In genomic region chr20:3990741-3991140, GRCh38 we compare ENCODE assay signal across 20 cellular contexts. TPM values are rescaled to one million over a fixed set of nuclear protein-coding genes. Genes with fewer than 3 reads are reported as not detected.
DNase-seq lines count a peak whose midpoint lies in the region; ATAC-seq and TF ChIP-seq lines count a peak whose summit lies in the region.
"Had no signal": no experiment of that assay in that cellular context is flagged by ENCODE, and none has a peak within 500 bp of the region (broad histone marks: within the 10 kb centered on the region; RNA-seq: fewer than 3 reads in every experiment).

No MANE protein-coding gene starts in this region.

- CTCF ChIA-PET in CD4-positive, alpha-beta memory T cell (lab: Charles Lee; ENCODE audit: partially characterized antibody), result interaction anchor here (0.8 to 2.6 kb wide), 5 partner anchors 16 to 102 kb away, joined by 3 to 8 read pairs (median 3); no protein-coding TSS in a partner anchor
- CTCF ChIA-PET in naive thymus-derived CD4-positive, alpha-beta T cell (lab: Charles Lee), result interaction anchor here (0.5 to 0.9 kb wide), 8 partner anchors 9 to 1668 kb away, joined by 3 to 5 read pairs (median 3); no protein-coding TSS in a partner anchor

- TF ChIP-seq CTCF in nephron progenitor cell (IDR thresholded peaks at IDR 0.05), result no peak

- no peaks in the 10 kb centered on the region for H3K36me3 ChIP-seq in CD4-positive, alpha-beta memory T cell (ENCODE audit: insufficient read depth, low read length)
- H3K36me3 ChIP-seq in naive thymus-derived CD4-positive, alpha-beta T cell (ENCODE audit: control insufficient read depth in 2 of 3, insufficient read depth in 3 of 3, low read length in 3 of 3), result no peaks in the 10 kb centered on the region

- peak overlapping the region; percentile 12 to 89 (median 74) for H3K27ac Mint-ChIP-seq in CD4-positive, alpha-beta memory T cell
- peak overlapping the region; percentile 92 for H3K27ac Mint-ChIP-seq in central memory CD8-positive, alpha-beta T cell (ENCODE audit: low read depth)
- peak overlapping the region in 3 of 9 donors; percentile 21 to 86 (median 53) for H3K27ac Mint-ChIP-seq in naive thymus-derived CD4-positive, alpha-beta T cell
- H3K27ac Mint-ChIP-seq in nephron progenitor cell, result no peak overlapping the region
- H3K27ac Mint-ChIP-seq: B cell had no signal

- POLR2A ChIA-PET in CD4-positive, alpha-beta memory T cell (lab: Charles Lee; ENCODE audit: partially characterized antibody), result interaction anchor here (1.1 to 2.0 kb wide), 4 partner anchors 68 to 177 kb away, joined by 3 to 10 read pairs (median 6); partner anchors contain the start of gene PANK2
- POLR2A ChIA-PET in naive thymus-derived CD4-positive, alpha-beta T cell (lab: Charles Lee), result interaction anchor here (0.7 to 2.1 kb wide), 4 partner anchors 15 to 113 kb away, joined by 3 to 5 read pairs (median 4); no protein-coding TSS in a partner anchor

- peaks cover 30 to 72% (median 51%) of the 10 kb centered on the region in 4 donors for H3K4me1 Mint-ChIP-seq in CD4-positive, alpha-beta memory T cell
- peaks cover 32% of the 10 kb centered on the region for H3K4me1 Mint-ChIP-seq in central memory CD8-positive, alpha-beta T cell
- H3K4me1 Mint-ChIP-seq in naive thymus-derived CD4-positive, alpha-beta T cell, result peaks cover 25 to 73% (median 54%) of the 10 kb centered on the region in 7 donors
- peaks cover 10% of the 10 kb centered on the region for H3K4me1 Mint-ChIP-seq in nephron progenitor cell

- peak; percentile 33 to 54 (median 45) for DNase-seq in CD4-positive, alpha-beta memory T cell
- DNase-seq in LHCN-M2 (ENCODE audit: low read depth), result peak; percentile 14
- DNase-seq in central memory CD8-positive, alpha-beta T cell (ENCODE audit: low spot score in 2 of 2), result no peak
- peak in 2 of 9 donors; percentile 23 to 24 for DNase-seq in naive thymus-derived CD4-positive, alpha-beta T cell
- DNase-seq in AG08396 (ENCODE audit: low spot score), result no peak
- no peak for DNase-seq in NCI-H2107 treated with DMSO at 0.1 percent for 48 hours (lab: John Stamatoyannopoulos, UW; ENCODE audit: unreplicated experiment)
- DNase-seq in nephron progenitor cell, result no peak
- DNase-seq: COR-L47, DMS53, Kasumi-1, NCI-H2029, NCI-H2227 treated with DMSO at 0.1 percent for 48 hours, NCI-H526 treated with DMSO at 0.1 percent for 48 hours, PC-9, Right ventricle myocardium superior had no signal

- H3K36me3 Mint-ChIP-seq in CD4-positive, alpha-beta memory T cell, result no peaks in the 10 kb centered on the region
- H3K36me3 Mint-ChIP-seq in central memory CD8-positive, alpha-beta T cell (ENCODE audit: insufficient read depth), result peaks cover 4% of the 10 kb centered on the region
- peaks cover 0 to 10% (median 0%) of the 10 kb centered on the region in 5 donors for H3K36me3 Mint-ChIP-seq in naive thymus-derived CD4-positive, alpha-beta T cell
- peaks cover 31% of the 10 kb centered on the region for H3K36me3 Mint-ChIP-seq in nephron progenitor cell (ENCODE audit: low read depth)

- no peaks in the 10 kb centered on the region for H3K27me3 Mint-ChIP-seq in CD4-positive, alpha-beta memory T cell
- H3K27me3 Mint-ChIP-seq in central memory CD8-positive, alpha-beta T cell, result no peaks in the 10 kb centered on the region
- no peaks in the 10 kb centered on the region for H3K27me3 Mint-ChIP-seq in naive thymus-derived CD4-positive, alpha-beta T cell
- H3K27me3 Mint-ChIP-seq in nephron progenitor cell (ENCODE audit: low read depth, poor library complexity), result no peaks in the 10 kb centered on the region
- H3K27me3 Mint-ChIP-seq: B cell had no signal

- no peaks in the 10 kb centered on the region for H3K27me3 ChIP-seq in CD4-positive, alpha-beta memory T cell (ENCODE audit: insufficient read depth, low read length)
- H3K27me3 ChIP-seq in naive thymus-derived CD4-positive, alpha-beta T cell (ENCODE audit: control insufficient read depth in 2 of 2, insufficient read depth in 2 of 2, low read length in 2 of 2), result no peaks in the 10 kb centered on the region
- H3K27me3 ChIP-seq: SJSA1 had no signal

- intact Hi-C loops in CD4-positive, alpha-beta memory T cell (cut with micrococcal nuclease), result loop anchor here (5.0 kb wide), 1 partner anchor 83 kb away; no protein-coding TSS in a partner anchor
- intact Hi-C loops in naive thymus-derived CD4-positive, alpha-beta T cell (cut with micrococcal nuclease), result no loop called here

- ATAC-seq in central memory CD8-positive, alpha-beta T cell (replicated peaks; ENCODE audit: extremely low read depth, poor library complexity, severe bottlenecking), result peak; percentile 34
- peak; percentile 35 for ATAC-seq in naive thymus-derived CD4-positive, alpha-beta T cell
- ATAC-seq: A549, HepG2 had no signal

- no peak overlapping the region for H3K4me3 ChIP-seq in CD4-positive, alpha-beta memory T cell (ENCODE audit: low read length in 2 of 2)
- H3K4me3 ChIP-seq in naive thymus-derived CD4-positive, alpha-beta T cell (ENCODE audit: low read length), result no peak overlapping the region
- H3K4me3 ChIP-seq: A549, PC-9, SJSA1 had no signal

- peak overlapping the region in 5 of 8 donors; percentile 17 to 69 (median 31) for H3K4me3 Mint-ChIP-seq in CD4-positive, alpha-beta memory T cell
- H3K4me3 Mint-ChIP-seq in central memory CD8-positive, alpha-beta T cell, result no peak overlapping the region
- H3K4me3 Mint-ChIP-seq in naive thymus-derived CD4-positive, alpha-beta T cell, result no peak overlapping the region
- no peak overlapping the region for H3K4me3 Mint-ChIP-seq in nephron progenitor cell
- H3K4me3 Mint-ChIP-seq: B cell, CD14-positive monocyte had no signal

- H3K9me3 ChIP-seq in CD4-positive, alpha-beta memory T cell (ENCODE audit: control insufficient read depth in 1 of 2, low read length in 2 of 2), result no peaks in the 10 kb centered on the region
- no peaks in the 10 kb centered on the region for H3K9me3 ChIP-seq in naive thymus-derived CD4-positive, alpha-beta T cell (ENCODE audit: control insufficient read depth in 2 of 3, low read length in 3 of 3)
- H3K9me3 ChIP-seq: A549, SJSA1 had no signal

- no peaks in the 10 kb centered on the region for H3K9me3 Mint-ChIP-seq in CD4-positive, alpha-beta memory T cell
- no peaks in the 10 kb centered on the region for H3K9me3 Mint-ChIP-seq in central memory CD8-positive, alpha-beta T cell
- no peaks in the 10 kb centered on the region for H3K9me3 Mint-ChIP-seq in naive thymus-derived CD4-positive, alpha-beta T cell
- H3K9me3 Mint-ChIP-seq in nephron progenitor cell, result peaks cover 3% of the 10 kb centered on the region

- H3K27ac ChIP-seq in CD4-positive, alpha-beta memory T cell (ENCODE audit: low read depth, low read length), result no peak overlapping the region
- no peak overlapping the region for H3K27ac ChIP-seq in naive thymus-derived CD4-positive, alpha-beta T cell (ENCODE audit: low read depth, low read length)
- H3K27ac ChIP-seq: A549, PC-9, SJSA1 had no signal

- peaks cover 63% of the 10 kb centered on the region for H3K4me1 ChIP-seq in CD4-positive, alpha-beta memory T cell (ENCODE audit: insufficient read depth, low read length)
- H3K4me1 ChIP-seq in naive thymus-derived CD4-positive, alpha-beta T cell (ENCODE audit: control insufficient read depth in 2 of 2, insufficient read depth in 2 of 2, low read length in 2 of 2), result peaks cover 11 to 37% of the 10 kb centered on the region in 2 donors

RNA-seq across cellular contexts. Expression of gene RNF24, which starts 24.6 kb away (rescaled TPM):
- total RNA-seq in CD4-positive, alpha-beta memory T cell, result 10 to 100 TPM; 23.0 to 25.8 TPM
- 10 to 100 TPM; 15.4 to 17.2 TPM for polyA plus RNA-seq in CD4-positive, alpha-beta memory T cell
- total RNA-seq in LHCN-M2 (2014; rRNA removed), result 21.7 and 26.5 TPM in 2 replicates
- polyA plus RNA-seq in LHCN-M2 (2012), result 18.3 TPM
- total RNA-seq in naive thymus-derived CD4-positive, alpha-beta T cell, result 10 to 100 TPM in 4 of 5 experiments, 1 to 10 TPM in 1; 6.8 to 22.5 (median 19.4) TPM
- 10 to 100 TPM in 1 of 2 donors, 1 to 10 TPM in 1; 9.1 to 12.2 TPM for polyA plus RNA-seq in naive thymus-derived CD4-positive, alpha-beta T cell

Comparison
In these comparisons a context has a peak if more than half of its experiments do, and no peak if none do; other contexts are left out.
1. DNase-seq: peak in CD4-positive, alpha-beta memory T cell (5 of 5) and LHCN-M2 (single experiment); none in central memory CD8-positive, alpha-beta T cell (0 of 2), AG08396 (single experiment), NCI-H2107 treated with DMSO at 0.1 percent for 48 hours (single experiment) and nephron progenitor cell (single experiment).
2. H3K4me3 Mint-ChIP-seq: peak in CD4-positive, alpha-beta memory T cell (5 of 8); none in central memory CD8-positive, alpha-beta T cell (single experiment), naive thymus-derived CD4-positive, alpha-beta T cell (0 of 10) and nephron progenitor cell (single experiment).